In genomic region chr7:134432296-134433152, GRCh38 we compare ENCODE assay signal across 1 cellular context.
TF ChIP-seq lines count a peak whose summit lies in the region.

No MANE protein-coding gene starts in this region.

TF ChIP-seq in HepG2, 621 proteins besides CTCF, POLR2A, EP300 and RAD21 (continued from another document and continues in another):
- TF ChIP-seq ZNF503 (CRISPR knock-in tag; IDR thresholded peaks at IDR 0.05) (no peak), ZNF614 (CRISPR knock-in tag; IDR thresholded peaks at IDR 0.05; ENCODE audit: borderline replicate concordance) (peak; percentile 33), TSC22D2 (CRISPR knock-in tag; IDR thresholded peaks at IDR 0.05; ENCODE audit: borderline replicate concordance) (peak; percentile 73; the same call in 1 of the 2 replicates), CC2D1A (CRISPR knock-in tag; IDR thresholded peaks at IDR 0.05) (no peak), ATF2 (CRISPR knock-in tag; IDR thresholded peaks at IDR 0.05) (no peak), ZFP36 (IDR thresholded peaks at IDR 0.05; ENCODE audit: borderline replicate concordance, low read depth, low read length, partially characterized antibody) (no peak), GLMP (CRISPR knock-in tag; IDR thresholded peaks at IDR 0.05; ENCODE audit: borderline replicate concordance) (no peak), SMAD3 (CRISPR knock-in tag; IDR thresholded peaks at IDR 0.05) (no peak), NBN (conservative IDR thresholded peaks at IDR 0.05) (no peak), GMEB2 (CRISPR knock-in tag; IDR thresholded peaks at IDR 0.05; ENCODE audit: low read depth) (no peak), ZXDC (CRISPR knock-in tag; IDR thresholded peaks at IDR 0.05) (no peak), HBP1 (CRISPR knock-in tag; IDR thresholded peaks at IDR 0.05; ENCODE audit: low read depth) (no peak; the same call in 1 of the 2 replicates), ZNF432 (CRISPR knock-in tag; IDR thresholded peaks at IDR 0.05; ENCODE audit: borderline replicate concordance) (no peak), SNAPC5 (CRISPR knock-in tag; IDR thresholded peaks at IDR 0.05; ENCODE audit: borderline replicate concordance) (no peak), ZMAT3 (CRISPR knock-in tag; conservative IDR thresholded peaks at IDR 0.05) (no peak), ZNF451 (CRISPR knock-in tag; IDR thresholded peaks at IDR 0.05) (no peak), ZFP1 (CRISPR knock-in tag; IDR thresholded peaks at IDR 0.05) (no peak), SP140L (CRISPR knock-in tag; IDR thresholded peaks at IDR 0.05; ENCODE audit: borderline replicate concordance) (no peak), ZNF790 (CRISPR knock-in tag; IDR thresholded peaks at IDR 0.05; ENCODE audit: borderline replicate concordance) (no peak), ZNF512B (CRISPR knock-in tag; IDR thresholded peaks at IDR 0.05; ENCODE audit: borderline replicate concordance) (no peak), SYNCRIP (IDR thresholded peaks at IDR 0.05; ENCODE audit: insufficient read depth, low read depth, low read length) (no peak), ZNF605 (CRISPR knock-in tag; IDR thresholded peaks at IDR 0.05) (0 out of 2 replicates have a peak, but pooled peaks have one; percentile 3), ESRRA (CRISPR knock-in tag; IDR thresholded peaks at IDR 0.05; ENCODE audit: low read depth) (0 out of 2 replicates have a peak, but pooled peaks have one; percentile 26), BCL3 (CRISPR knock-in tag; IDR thresholded peaks at IDR 0.05) (no peak), ARNT2 (CRISPR knock-in tag; IDR thresholded peaks at IDR 0.05; ENCODE audit: low read depth) (0 out of 2 replicates have a peak, but pooled peaks have one; percentile 20), ZNF414 (CRISPR knock-in tag; IDR thresholded peaks at IDR 0.05) (no peak), PCBP2 (optimal IDR thresholded peaks at IDR 0.05; ENCODE audit: low read depth, low read length, poor library complexity, severe bottlenecking) (no peak), KAT2B (IDR thresholded peaks at IDR 0.05; ENCODE audit: borderline replicate concordance, low read depth, low read length) (no peak), DDIT3 (CRISPR knock-in tag; IDR thresholded peaks at IDR 0.05) (no peak), ZNF343 (CRISPR knock-in tag; IDR thresholded peaks at IDR 0.05) (no peak), SCMH1 (CRISPR knock-in tag; IDR thresholded peaks at IDR 0.05; ENCODE audit: borderline replicate concordance) (no peak), ZNF766 (CRISPR knock-in tag; IDR thresholded peaks at IDR 0.05; ENCODE audit: borderline replicate concordance) (no peak), MNT (IDR thresholded peaks at IDR 0.05) (no peak), ISX (CRISPR knock-in tag; conservative IDR thresholded peaks at IDR 0.05) (no peak), ETV5 (CRISPR knock-in tag; IDR thresholded peaks at IDR 0.05; ENCODE audit: borderline replicate concordance) (peak; percentile 58; the same call in 1 of the 2 replicates)
